In genomic region chr16:740764-741505, GRCh38 we compare ENCODE assay signal across 8 cellular contexts. TPM values are rescaled to one million over a fixed set of nuclear protein-coding genes. Genes with fewer than 3 reads are reported as not detected.
DNase-seq lines count a peak whose midpoint lies in the region; ATAC-seq, FAIRE-seq and TF ChIP-seq lines count a peak whose summit lies in the region.

CIAO3 (minus strand) TSS chr16:740997; CDS start chr16:740985, 12 bp downstream.

- H3K4me3 Mint-ChIP-seq in activated CD4-positive, alpha-beta T cell treated with anti-CD3 and anti-CD28 coated beads, Interleukin-2, amount 10 ng/mL, durations not matched to agents 7 days and 5 days, result peak within 1 kb of the TSS; percentile 79

- no peaks in the 10 kb centered on the region for H3K9me3 ChIP-seq in HepG2 (ENCODE audit: low read length)

- H3K36me3 ChIP-seq in HepG2 (replicated peaks in 1 of 2; ENCODE audit: control insufficient read depth in 1 of 2, insufficient read depth in 2 of 2, low read length in 2 of 2), result peaks cover 0 to 9% of the 10 kb centered on the region in 2 experiments; a peak in 2 of 5 replicates

- peak within 1 kb of the TSS; percentile 59 for H3K27ac ChIP-seq in HepG2 (ENCODE audit: extremely low read length, insufficient read depth, low read length)

- POLR2A ChIA-PET in activated CD4-positive, alpha-beta T cell treated with anti-CD3 and anti-CD28 coated beads, Interleukin-2, amount 10 ng/mL, durations not matched to agents 7 days and 5 days (lab: Charles Lee), result interaction anchor here (0.7 kb wide), 1 partner anchor 302 kb away, joined by 4 read pairs; no protein-coding TSS in a partner anchor
- POLR2A ChIA-PET in HepG2 (lab: Yijun Ruan, JAX), result interaction anchor here (0.8 to 3.3 kb wide), 10 partner anchors 9 to 47 kb away, joined by 3 to 22 read pairs (median 4); partner anchors contain the start of genes ANTKMT, CCDC78, CHTF18 and HAGHL

- TF ChIP-seq EP300 in HepG2 (IDR thresholded peaks at IDR 0.05; ENCODE audit: low read depth in 2 of 2, low read length in 2 of 2) (0 out of 4 replicates have a peak, but pooled peaks of 1 of the 2 experiments have one; percentile 11), HepG2 (CRISPR knock-in tag; IDR thresholded peaks at IDR 0.05; ENCODE audit: borderline replicate concordance) (no peak; the same call in 1 of the 2 replicates)

- peak; percentile 21 for FAIRE-seq in HepG2 (lab: Jason Lieb, UNC)

- H3K4me1 ChIP-seq in HepG2 (ENCODE audit: insufficient read depth, low read length), result peaks cover 18% of the 10 kb centered on the region

- H4K20me1 ChIP-seq in HepG2 (ENCODE audit: insufficient read depth, low read length), result no peaks in the 10 kb centered on the region

- peak; percentile 90 for DNase-seq in AG10803 (ENCODE audit: low read depth)
- peak; percentile 45 to 87 for DNase-seq in NCI-H526 (lab: John Stamatoyannopoulos, UW)
- peak; percentile 90 for DNase-seq in activated CD4-positive, alpha-beta T cell treated with anti-CD3 and anti-CD28 coated beads, Interleukin-2, amount 10 ng/mL, durations not matched to agents 7 days and 5 days
- DNase-seq in dedifferentiated amniotic fluid mesenchymal stem cell (ENCODE audit: extremely low spot score), result peak; percentile 77
- DNase-seq in HepG2 (ENCODE audit: low spot score), result peak; percentile 79
- DNase-seq in stimulated activated CD4-positive, alpha-beta T cell treated with anti-CD3 and anti-CD28 coated beads, Interleukin-4, amount 100 ng/mL, for 1 hour, result peak; percentile 89

- TF ChIP-seq CTCF in AG10803 (conservative IDR thresholded peaks at IDR 0.05; ENCODE audit: low read length) (peak; percentile 50), HepG2 (CRISPR knock-in tag; IDR thresholded peaks at IDR 0.05) (peak; percentile 94)

- CTCF ChIA-PET in activated CD4-positive, alpha-beta T cell treated with anti-CD3 and anti-CD28 coated beads, Interleukin-2, amount 10 ng/mL, durations not matched to agents 7 days and 5 days (lab: Charles Lee), result interaction anchor here (0.5 to 3.0 kb wide), 14 partner anchors 8 to 401 kb away, joined by 3 to 14 read pairs (median 5); partner anchors contain the start of genes ANTKMT, CCDC78, METTL26 and WDR24
- CTCF ChIA-PET in HepG2 (lab: Yijun Ruan, JAX; ENCODE audit: low intra/inter-chr PET ratio, low total read pairs), result interaction anchor here (1.3 kb wide), 1 partner anchor 28 kb away, joined by 3 read pairs; no protein-coding TSS in a partner anchor

- no peaks in the 10 kb centered on the region for H3K27me3 ChIP-seq in HepG2 (ENCODE audit: control insufficient read depth in 1 of 2, insufficient read depth in 2 of 2, low read length in 2 of 2)

- no TSS peak for BruUV-seq in HepG2 (replicated peaks; lab: Mats Ljungman, UMichigan)

- H3K79me2 ChIP-seq in HepG2 (ENCODE audit: insufficient read depth, low read length), result no peaks in the 10 kb centered on the region

- intact Hi-C loops in HepG2 (cut with micrococcal nuclease; ENCODE audit: unreplicated experiment), result no loop called here

- ATAC-seq in GM19025 (IDR thresholded peaks at IDR 0.05; ENCODE audit: low read depth, unreplicated experiment) (peak; percentile 63), HG03342 (IDR thresholded peaks at IDR 0.05; ENCODE audit: unreplicated experiment) (peak; percentile 71), HepG2 (peak; percentile 85)

- H3K4me3 ChIP-seq in AG10803 (ENCODE audit: low read length), result peak within 1 kb of the TSS; percentile 73
- H3K4me3 ChIP-seq in HepG2 (replicated peaks in 1 of 3; ENCODE audit: insufficient read depth in 1 of 3, low read depth in 2 of 3, low read length in 3 of 3), result peak within 1 kb of the TSS; percentile 94 to 97 (median 95)

- no peaks in the 10 kb centered on the region for H3K27me3 Mint-ChIP-seq in activated CD4-positive, alpha-beta T cell treated with anti-CD3 and anti-CD28 coated beads, Interleukin-2, amount 10 ng/mL, durations not matched to agents 7 days and 5 days

- H3K27ac Mint-ChIP-seq in activated CD4-positive, alpha-beta T cell treated with anti-CD3 and anti-CD28 coated beads, Interleukin-2, amount 10 ng/mL, durations not matched to agents 7 days and 5 days, result peak within 1 kb of the TSS; percentile 81

- H2AFZ ChIP-seq in HepG2 (ENCODE audit: low read length), result no peak within 1 kb of the TSS

- H3K36me3 Mint-ChIP-seq in activated CD4-positive, alpha-beta T cell treated with anti-CD3 and anti-CD28 coated beads, Interleukin-2, amount 10 ng/mL, durations not matched to agents 7 days and 5 days (ENCODE audit: low read depth), result peaks cover 8% of the 10 kb centered on the region

- no peaks in the 10 kb centered on the region for H3K9me3 Mint-ChIP-seq in activated CD4-positive, alpha-beta T cell treated with anti-CD3 and anti-CD28 coated beads, Interleukin-2, amount 10 ng/mL, durations not matched to agents 7 days and 5 days

- WGBS in HepG2 (ENCODE audit: low lambda C conversion rate), result 3% methylated on average over 15 of the region's 79 CpGs

- H3K4me1 Mint-ChIP-seq in activated CD4-positive, alpha-beta T cell treated with anti-CD3 and anti-CD28 coated beads, Interleukin-2, amount 10 ng/mL, durations not matched to agents 7 days and 5 days, result peaks cover 24% of the 10 kb centered on the region

- peak; percentile 50 to 68; a peak in 3 of 4 replicates for TF ChIP-seq POLR2A in HepG2 (IDR thresholded peaks at IDR 0.05; ENCODE audit: insufficient read depth in 1 of 2, low read depth in 2 of 2, low read length in 2 of 2)

- H3K9ac ChIP-seq in HepG2 (ENCODE audit: insufficient read depth, low read depth, low read length), result peak within 1 kb of the TSS; percentile 86

- in situ Hi-C loops in HepG2 (cut with HindIII; ENCODE audit: extremely low pct_ligation_motif_present, low pct_unique_long_range_greater_than_20kb), result loop anchor here (5.0 kb wide), 1 partner anchor 46 kb away; the partner anchor contains the start of genes CHTF18 and RPUSD1

- peak; percentile 78 for TF ChIP-seq RAD21 in HepG2 (CRISPR knock-in tag; IDR thresholded peaks at IDR 0.05)

- H3K4me2 ChIP-seq in HepG2 (ENCODE audit: low read depth, low read length), result peak within 1 kb of the TSS; percentile 88

TF ChIP-seq in HepG2, 621 proteins besides CTCF, POLR2A, EP300 and RAD21 (continues in another document):
- TF ChIP-seq PATZ1 (CRISPR knock-in tag; IDR thresholded peaks at IDR 0.05) (peak; percentile 61; the same call in 1 of the 2 replicates), SKIL (CRISPR knock-in tag; IDR thresholded peaks at IDR 0.05; ENCODE audit: borderline replicate concordance) (peak; percentile 57; the same call in 1 of the 2 replicates)

RNA-seq across cellular contexts. Expression of gene CIAO3, which starts in this region (rescaled TPM):
- total RNA-seq in activated CD4-positive, alpha-beta T cell treated with anti-CD3 and anti-CD28 coated beads, Interleukin-2, amount 10 ng/mL, durations not matched to agents 7 days and 5 days, result 10 to 100 TPM; 39.5 to 39.9 TPM
- 16.9 and 21.7 TPM in 2 replicates for total RNA-seq in HepG2 (2016; rRNA removed; fragmentation: Illumina TruSeq; extraction: Trizol)
- total RNA-seq in HepG2 (2016; cell fraction: cytosol; rRNA removed; fragmentation: Illumina TruSeq; extraction: Trizol; ENCODE audit: low read depth), result 7.0 and 7.4 TPM in 2 replicates
- 15.6 and 20.7 TPM in 2 replicates for total RNA-seq in HepG2 (2016; cell fraction: insoluble cytoplasmic fraction; rRNA removed; fragmentation: Illumina TruSeq; extraction: Trizol)
- total RNA-seq in HepG2 (2016; cell fraction: membrane; rRNA removed; fragmentation: Illumina TruSeq; extraction: Trizol), result 5.7 and 7.5 TPM in 2 replicates
- total RNA-seq in HepG2 (2016; cell fraction: nucleus; rRNA removed; fragmentation: Illumina TruSeq; extraction: Trizol), result 14.7 and 17.4 TPM in 2 replicates
- polyA plus RNA-seq in HepG2 (2011; rRNA removed), result 25.0 and 25.2 TPM in 2 replicates
- 10.2 and 14.3 TPM in 2 replicates for polyA plus RNA-seq in HepG2 (2011; cell fraction: cytosol; rRNA removed)
- polyA plus RNA-seq in HepG2 (2011; cell fraction: nucleus; rRNA removed), result 96.0 and 123 TPM in 2 replicates
- 12.1 and 17.0 TPM in 2 replicates for polyA plus RNA-seq in HepG2 (2012)
- 1.3 and 1.4 TPM in 2 replicates for polyA plus RNA-seq in HepG2 (2016; cell fraction: cytosol; fragmentation: Illumina TruSeq; extraction: Trizol; ENCODE audit: low read depth)
- 14.0 TPM in 2 replicates for polyA plus RNA-seq in HepG2 (2016; cell fraction: insoluble cytoplasmic fraction; fragmentation: Illumina TruSeq; extraction: Trizol; ENCODE audit: low read depth)
- 3.2 and 3.5 TPM in 2 replicates for polyA plus RNA-seq in HepG2 (2016; cell fraction: membrane; fragmentation: Illumina TruSeq; extraction: Trizol; ENCODE audit: low read depth)
- 31.2 and 33.5 TPM in 2 replicates for polyA plus RNA-seq in HepG2 (2016; cell fraction: nucleus; fragmentation: Illumina TruSeq; extraction: Trizol; ENCODE audit: insufficient read depth, low read depth)
- polyA minus RNA-seq in HepG2 (2011; rRNA and poly(A)+ RNA removed; ENCODE audit: low replicate concordance), result 29.7 and 30.3 TPM in 2 replicates
- 6.2 and 6.9 TPM in 2 replicates for polyA minus RNA-seq in HepG2 (2011; cell fraction: cytosol; rRNA and poly(A)+ RNA removed)
- polyA minus RNA-seq in HepG2 (2011; cell fraction: nucleus; rRNA and poly(A)+ RNA removed), result 44.2 and 47.5 TPM in 2 replicates

Comparison
In these comparisons a context has a peak if more than half of its experiments do, and no peak if none do; other contexts are left out.
1. Peak in every context shown above with its lines: DNase-seq, ATAC-seq, H3K4me3 ChIP-seq and H3K27ac ChIP-seq.